In the genomic region with DNA sequence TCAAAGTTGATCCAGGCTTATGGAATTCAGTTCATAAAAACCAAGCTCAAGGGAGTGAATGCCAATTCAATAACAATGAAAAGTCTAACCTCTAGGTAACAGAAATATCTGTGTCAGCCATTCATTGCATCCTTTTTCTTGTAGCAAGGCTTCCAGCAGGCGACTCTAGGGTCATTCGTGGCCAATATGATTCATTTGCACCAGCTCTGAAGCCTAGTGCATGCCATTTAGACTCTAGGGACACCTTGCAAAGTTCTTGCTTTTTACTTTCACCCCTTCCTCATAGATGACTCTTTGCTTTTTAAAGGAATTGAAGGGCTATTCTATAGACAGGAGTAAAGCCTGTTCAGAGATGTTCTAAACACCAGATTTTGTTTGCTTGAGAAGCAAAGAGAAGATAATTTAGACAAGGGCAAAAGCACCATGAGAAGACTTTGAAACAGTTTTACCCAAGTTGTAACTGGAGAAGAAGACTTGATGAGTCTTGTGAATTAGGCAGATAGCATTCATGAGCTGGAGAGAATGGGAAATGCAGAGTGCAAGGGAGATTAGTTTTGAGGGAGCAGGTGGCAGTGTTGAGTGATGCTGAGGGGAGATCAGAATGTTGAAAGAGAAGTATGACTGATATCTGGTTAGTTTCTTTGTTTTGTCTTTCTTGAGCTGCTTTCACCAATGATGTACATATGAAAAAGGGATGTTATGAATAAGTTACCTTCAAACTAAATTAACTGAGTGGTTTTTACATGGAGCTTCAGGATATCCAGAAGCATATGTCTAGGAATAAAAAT, we compare ENCODE assay signal across 17 cellular contexts.
DNase-seq lines count a peak whose midpoint lies in the region; ATAC-seq and FAIRE-seq lines count a peak whose summit lies in the region.
"Had no signal": no experiment of that assay in that cellular context is flagged by ENCODE, and none has a peak within 500 bp of the region (broad histone marks: within the 10 kb centered on the region; RNA-seq: fewer than 3 reads in every experiment).

No MANE protein-coding gene starts in this region.

- H3K4me1 Mint-ChIP-seq in activated T-cell treated with anti-CD3 and anti-CD28 coated beads, Interleukin-2, amount 50 U/mL, for 72 hours (ENCODE audit: low read depth), result peaks cover 49% of the 10 kb centered on the region
- H3K4me1 Mint-ChIP-seq in activated T-helper 1 cell treated with anti-CD3 and anti-CD28 coated beads, Interleukin-12 subunit alpha, Interleukin-12 subunit beta, Interleukin-2, Interleukin-4 antibody, amounts not matched to agents 30 ng/mL and 10 ng/mL and 1 ng/mL, durations not matched to agents 14 hours and 24 hours and 36 hours (ENCODE audit: low read depth), result peaks cover 56% of the 10 kb centered on the region

- peak overlapping the region; percentile 73 for H3K27ac Mint-ChIP-seq in activated T-cell treated with anti-CD3 and anti-CD28 coated beads, Interleukin-2, amount 50 U/mL, for 72 hours
- peak overlapping the region; percentile 53 for H3K27ac Mint-ChIP-seq in activated T-helper 1 cell treated with anti-CD3 and anti-CD28 coated beads, Interleukin-12 subunit alpha, Interleukin-12 subunit beta, Interleukin-2, Interleukin-4 antibody, amounts not matched to agents 30 ng/mL and 10 ng/mL and 1 ng/mL, durations not matched to agents 14 hours and 24 hours and 36 hours
- H3K27ac Mint-ChIP-seq: dendritic cell treated with granulocyte-macrophage colony-stimulating factor and Interleukin-4, amounts not matched to agents 40 ng/mL and 50 ng/mL, for 4 days had no signal

- ATAC-seq in activated T-cell treated with anti-CD3 and anti-CD28 coated beads, Interleukin-2, amount 50 U/mL, for 72 hours (replicated peaks in 1 of 2), result peak; percentile 88 to 95
- peak; percentile 79 for ATAC-seq in stimulated activated naive CD8-positive, alpha-beta T cell treated with anti-CD3 and anti-CD28 coated beads, Interleukin-15, Interleukin-2, amounts not matched to agents 100 U/mL and 50 U/mL, for 24 hours
- ATAC-seq in GM18502 (IDR thresholded peaks at IDR 0.05; ENCODE audit: poor library complexity, unreplicated experiment), result no peak
- ATAC-seq: heart right ventricle, HepG2, sciatic nerve had no signal

- intact Hi-C loops in activated T-helper 1 cell treated with anti-CD3 and anti-CD28 coated beads, Interleukin-12 subunit alpha, Interleukin-12 subunit beta, Interleukin-2, Interleukin-4 antibody, amounts not matched to agents 30 ng/mL and 10 ng/mL and 1 ng/mL, durations not matched to agents 14 hours and 24 hours and 36 hours (cut with micrococcal nuclease), result loop anchor here (1.0 kb wide), 1 partner anchor 13 kb away; no protein-coding TSS in a partner anchor

- H3K4me3 Mint-ChIP-seq in activated T-cell treated with anti-CD3 and anti-CD28 coated beads, Interleukin-2, amount 50 U/mL, for 72 hours, result peak overlapping the region in 1 of 2 donors; percentile 31
- H3K4me3 Mint-ChIP-seq in activated T-helper 1 cell treated with anti-CD3 and anti-CD28 coated beads, Interleukin-12 subunit alpha, Interleukin-12 subunit beta, Interleukin-2, Interleukin-4 antibody, amounts not matched to agents 30 ng/mL and 10 ng/mL and 1 ng/mL, durations not matched to agents 14 hours and 24 hours and 36 hours, result no peak overlapping the region
- H3K4me3 Mint-ChIP-seq: dendritic cell treated with granulocyte-macrophage colony-stimulating factor and Interleukin-4, amounts not matched to agents 40 ng/mL and 50 ng/mL, for 4 days had no signal

- peak; percentile 66 for FAIRE-seq in GM19239 (lab: Jason Lieb, UNC)
- FAIRE-seq: HepG2 had no signal

- H3K9me3 Mint-ChIP-seq in activated T-cell treated with anti-CD3 and anti-CD28 coated beads, Interleukin-2, amount 50 U/mL, for 72 hours, result peaks cover 0 to 1% of the 10 kb centered on the region in 2 donors
- H3K9me3 Mint-ChIP-seq in activated T-helper 1 cell treated with anti-CD3 and anti-CD28 coated beads, Interleukin-12 subunit alpha, Interleukin-12 subunit beta, Interleukin-2, Interleukin-4 antibody, amounts not matched to agents 30 ng/mL and 10 ng/mL and 1 ng/mL, durations not matched to agents 14 hours and 24 hours and 36 hours, result peaks cover 4% of the 10 kb centered on the region
- H3K9me3 Mint-ChIP-seq: dendritic cell treated with granulocyte-macrophage colony-stimulating factor and Interleukin-4, amounts not matched to agents 40 ng/mL and 50 ng/mL, for 4 days had no signal

- H3K27me3 Mint-ChIP-seq in activated T-cell treated with anti-CD3 and anti-CD28 coated beads, Interleukin-2, amount 50 U/mL, for 72 hours (ENCODE audit: low read depth), result no peaks in the 10 kb centered on the region
- H3K27me3 Mint-ChIP-seq in activated T-helper 1 cell treated with anti-CD3 and anti-CD28 coated beads, Interleukin-12 subunit alpha, Interleukin-12 subunit beta, Interleukin-2, Interleukin-4 antibody, amounts not matched to agents 30 ng/mL and 10 ng/mL and 1 ng/mL, durations not matched to agents 14 hours and 24 hours and 36 hours (ENCODE audit: insufficient read depth), result no peaks in the 10 kb centered on the region
- H3K27me3 Mint-ChIP-seq: dendritic cell treated with granulocyte-macrophage colony-stimulating factor and Interleukin-4, amounts not matched to agents 40 ng/mL and 50 ng/mL, for 4 days had no signal

- DNase-seq in activated T-cell treated with anti-CD3 and anti-CD28 coated beads, Interleukin-2, amount 50 U/mL, for 72 hours, result no peak
- DNase-seq in activated T-cell treated with anti-CD3 and anti-CD28 coated beads for 4 hours, result no peak
- no peak for DNase-seq in GM19239 (ENCODE audit: insufficient read length, low spot score)
- DNase-seq in activated T-helper 1 cell treated with anti-CD3 and anti-CD28 coated beads, Interleukin-12 subunit alpha, Interleukin-12 subunit beta, Interleukin-2, Interleukin-4 antibody, amounts not matched to agents 30 ng/mL and 10 ng/mL and 1 ng/mL, durations not matched to agents 14 hours and 24 hours and 36 hours (ENCODE audit: low spot score), result no peak
- no peak for DNase-seq in stimulated activated naive CD8-positive, alpha-beta T cell treated with anti-CD3 and anti-CD28 coated beads, Interleukin-15, Interleukin-2, amounts not matched to agents 100 U/mL and 50 U/mL, for 24 hours
- DNase-seq in NCI-H748 treated with DMSO at 0.1 percent for 48 hours (lab: John Stamatoyannopoulos, UW), result no peak
- DNase-seq: heart right ventricle, left ventricle myocardium inferior, midbrain, NCI-H1417, NCI-H2107, NCI-H510A, thyroid gland had no signal

- H3K36me3 Mint-ChIP-seq in activated T-cell treated with anti-CD3 and anti-CD28 coated beads, Interleukin-2, amount 50 U/mL, for 72 hours (ENCODE audit: insufficient read depth in 2 of 2), result peaks cover 0 to 2% of the 10 kb centered on the region in 2 donors
- H3K36me3 Mint-ChIP-seq in activated T-helper 1 cell treated with anti-CD3 and anti-CD28 coated beads, Interleukin-12 subunit alpha, Interleukin-12 subunit beta, Interleukin-2, Interleukin-4 antibody, amounts not matched to agents 30 ng/mL and 10 ng/mL and 1 ng/mL, durations not matched to agents 14 hours and 24 hours and 36 hours (ENCODE audit: low read depth), result peaks cover 6% of the 10 kb centered on the region
